Comparison of ENCODE assay signal across 10 cellular contexts in the genomic region with DNA sequence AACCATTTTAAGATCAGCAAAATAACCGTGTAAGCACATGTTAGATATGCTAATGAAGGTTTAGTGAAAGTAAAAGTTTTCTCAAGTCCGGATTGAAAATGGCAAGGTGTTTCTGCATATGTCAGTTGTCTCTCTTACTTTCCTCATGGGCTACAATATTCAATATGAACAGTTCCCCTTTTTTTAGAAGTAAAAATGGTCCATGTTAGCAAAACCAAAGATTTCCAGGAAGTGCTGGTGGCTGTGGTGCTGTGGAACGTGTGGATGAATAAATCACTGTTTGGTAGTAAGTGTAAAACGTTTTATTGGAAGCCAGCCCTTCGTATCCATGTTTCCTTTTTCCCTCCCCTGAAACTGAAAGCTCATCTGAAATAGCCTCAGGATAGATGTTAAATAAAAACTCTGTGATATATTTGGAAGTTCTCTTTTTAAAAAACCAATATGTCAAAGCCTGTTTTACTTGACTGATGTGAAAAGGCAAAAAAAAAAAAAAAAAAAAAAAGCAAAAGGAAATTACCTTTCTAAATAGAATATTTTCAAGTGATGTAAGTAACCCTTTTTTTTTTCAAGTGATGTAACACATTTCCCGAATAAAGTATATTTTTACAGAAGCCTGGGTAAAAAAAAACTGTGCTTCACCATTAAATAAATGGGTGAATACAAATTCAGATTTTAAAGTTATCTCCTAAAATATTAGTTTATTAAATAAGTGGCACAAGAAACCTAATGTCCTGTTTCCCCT. TPM values are rescaled to one million over a fixed set of nuclear protein-coding genes. Genes with fewer than 3 reads are reported as not detected.
DNase-seq lines count a peak whose midpoint lies in the region; ATAC-seq, FAIRE-seq and TF ChIP-seq lines count a peak whose summit lies in the region.
"Had no signal": no experiment of that assay in that cellular context is flagged by ENCODE, and none has a peak within 500 bp of the region (broad histone marks: within the 10 kb centered on the region; RNA-seq: fewer than 3 reads in every experiment).

No MANE protein-coding gene starts in this region.

- H3K36me3 Mint-ChIP-seq in astrocyte (ENCODE audit: low read depth, unreplicated experiment), result no peaks in the 10 kb centered on the region

- no peaks in the 10 kb centered on the region for H3K27me3 Mint-ChIP-seq in astrocyte (ENCODE audit: low read depth, unreplicated experiment)

- peak; percentile 73 for ATAC-seq in GM18517 (IDR thresholded peaks at IDR 0.05; ENCODE audit: unreplicated experiment)
- ATAC-seq in HG03025 (IDR thresholded peaks at IDR 0.05; ENCODE audit: low FRiP score, unreplicated experiment), result peak; percentile 71
- no peak for ATAC-seq in HG02938 (IDR thresholded peaks at IDR 0.05; ENCODE audit: unreplicated experiment)

- FAIRE-seq in astrocyte (lab: Jason Lieb, UNC), result no peak
- FAIRE-seq: bronchial epithelial cell had no signal

- H3K9me3 Mint-ChIP-seq in astrocyte (ENCODE audit: unreplicated experiment), result no peaks in the 10 kb centered on the region

- H3K4me1 Mint-ChIP-seq in astrocyte (ENCODE audit: low read depth, unreplicated experiment), result peaks cover 2% of the 10 kb centered on the region

- H3K27ac ChIP-seq in astrocyte (ENCODE audit: low read depth, low read length), result no peak overlapping the region
- H3K27ac ChIP-seq: HL-60 had no signal

- no peak for TF ChIP-seq CTCF in astrocyte (IDR thresholded peaks at IDR 0.05; ENCODE audit: insufficient read depth, low read depth, low read length)

- no peaks in the 10 kb centered on the region for H3K79me2 ChIP-seq in astrocyte (ENCODE audit: insufficient read depth, low read length)

- H3K4me3 Mint-ChIP-seq in astrocyte (ENCODE audit: unreplicated experiment), result no peak overlapping the region

- H3K4me1 ChIP-seq in astrocyte (ENCODE audit: insufficient read depth, low read length) (no peaks in the 10 kb centered on the region), mucosa of stomach (ENCODE audit: control insufficient read depth, insufficient read depth, low read length) (peaks cover 4% of the 10 kb centered on the region)

- no peaks in the 10 kb centered on the region for H3K9me3 ChIP-seq in astrocyte (ENCODE audit: insufficient read depth, low read depth, low read length)
- no peaks in the 10 kb centered on the region for H3K9me3 ChIP-seq in mucosa of stomach (ENCODE audit: control insufficient read depth, low read length)

- DNase-seq in astrocyte (ENCODE audit: low read depth), result peak; percentile 29
- no peak for DNase-seq in NCI-H2196 treated with DMSO at 0.1 percent for 48 hours (lab: John Stamatoyannopoulos, UW; ENCODE audit: unreplicated experiment)
- no peak for DNase-seq in activated gamma-delta T cell (lab: John Stamatoyannopoulos, UW)
- no peak for DNase-seq in COLO668 (lab: John Stamatoyannopoulos, UW; ENCODE audit: unreplicated experiment)

- H3K27me3 ChIP-seq in astrocyte (ENCODE audit: insufficient read depth, low read length), result no peaks in the 10 kb centered on the region
- H3K27me3 ChIP-seq in mucosa of stomach (ENCODE audit: control insufficient read depth, insufficient read depth, low read length), result no peaks in the 10 kb centered on the region

- H3K4me2 ChIP-seq in astrocyte (ENCODE audit: low read length), result peak overlapping the region; percentile 62

- H2AFZ ChIP-seq in astrocyte (ENCODE audit: low read depth, low read length), result peak overlapping the region; percentile 1

- H3K4me3 ChIP-seq in astrocyte (ENCODE audit: insufficient read depth, low read depth, low read length) (no peak overlapping the region), mucosa of stomach (ENCODE audit: low read length) (peak overlapping the region; percentile 35)

- H3K9ac ChIP-seq in astrocyte (ENCODE audit: low read length) (no peak overlapping the region), mucosa of stomach (ENCODE audit: low read length) (peak overlapping the region; percentile 62)

- H4K20me1 ChIP-seq in astrocyte (ENCODE audit: insufficient read depth, low read length), result no peaks in the 10 kb centered on the region

- no peak overlapping the region for H3K27ac Mint-ChIP-seq in astrocyte (ENCODE audit: unreplicated experiment)

- H3K36me3 ChIP-seq in astrocyte (ENCODE audit: insufficient read depth, low read length) (no peaks in the 10 kb centered on the region), mucosa of stomach (ENCODE audit: control insufficient read depth, insufficient read depth, low read length) (no peaks in the 10 kb centered on the region)

RNA-seq across cellular contexts. Expression of a gene that starts 41.9 kb away (rescaled TPM):
- total RNA-seq in astrocyte, result 8.9 and 12.1 TPM in 2 replicates
